In genomic region chr9:72304538-72304937, GRCh38 we compare ENCODE assay signal across 10 cellular contexts.
DNase-seq lines count a peak whose midpoint lies in the region; ATAC-seq, FAIRE-seq and TF ChIP-seq lines count a peak whose summit lies in the region.
"Had no signal": no experiment of that assay in that cellular context is flagged by ENCODE, and none has a peak within 500 bp of the region (broad histone marks: within the 10 kb centered on the region; RNA-seq: fewer than 3 reads in every experiment).

No MANE protein-coding gene starts in this region.

- no peaks in the 10 kb centered on the region for H3K27me3 Mint-ChIP-seq in Calu3 (ENCODE audit: unreplicated experiment)
- H3K27me3 Mint-ChIP-seq in activated CD8-positive, alpha-beta T cell treated with anti-CD3 and anti-CD28 coated beads for 36 hours: peaks cover 2% of the 10 kb centered on the region

- no peak for TF ChIP-seq CTCF in Calu3 (IDR thresholded peaks at IDR 0.05; ENCODE audit: unreplicated experiment)
- TF ChIP-seq CTCF in WI38 (IDR thresholded peaks at IDR 0.05; ENCODE audit: low read depth, low read length): no peak
- TF ChIP-seq CTCF in activated CD8-positive, alpha-beta T cell treated with anti-CD3 and anti-CD28 coated beads for 36 hours (IDR thresholded peaks at IDR 0.05): no peak

- peaks cover 14% of the 10 kb centered on the region for H3K36me3 Mint-ChIP-seq in Calu3 (ENCODE audit: insufficient read depth, unreplicated experiment)
- no peaks in the 10 kb centered on the region for H3K36me3 Mint-ChIP-seq in activated CD8-positive, alpha-beta T cell treated with anti-CD3 and anti-CD28 coated beads for 36 hours (ENCODE audit: low read depth)

- CTCF ChIA-PET in Calu3 (lab: Charles Lee): interaction anchor here (0.8 to 1.4 kb wide), 3 partner anchors 10 to 139 kb away, joined by 3 to 11 read pairs (median 5); no protein-coding TSS in a partner anchor
- CTCF ChIA-PET in activated CD8-positive, alpha-beta T cell treated with anti-CD3 and anti-CD28 coated beads for 36 hours (lab: Charles Lee): interaction anchor here (1.5 kb wide), 1 partner anchor 9 kb away, joined by 3 read pairs; no protein-coding TSS in a partner anchor

- no peak for DNase-seq in Calu3
- peak; percentile 3 for DNase-seq in iris pigment epithelial cell (ENCODE audit: low read depth)
- no peak for DNase-seq in activated CD8-positive, alpha-beta T cell treated with anti-CD3 and anti-CD28 coated beads for 36 hours
- DNase-seq in GM12891 (ENCODE audit: insufficient read length, low spot score): no peak
- DNase-seq: NCI-H446 treated with DMSO at 0.1 percent for 48 hours had no signal

- peak overlapping the region; percentile 54 for H3K4me3 ChIP-seq in WI38 (ENCODE audit: low read depth, low read length)
- H3K4me3 ChIP-seq in skin epidermis: no peak overlapping the region

- TSS peak; percentile 93 for BruUV-seq in Calu3 (replicated peaks; lab: Mats Ljungman, UMichigan)

- H3K27ac ChIP-seq in skin epidermis: peak overlapping the region in 20 of 21 experiments; percentile 48 to 89 (median 77)

- H3K4me1 Mint-ChIP-seq in Calu3 (ENCODE audit: low read depth, unreplicated experiment): peaks cover 11% of the 10 kb centered on the region
- peaks cover 7% of the 10 kb centered on the region for H3K4me1 Mint-ChIP-seq in activated CD8-positive, alpha-beta T cell treated with anti-CD3 and anti-CD28 coated beads for 36 hours (ENCODE audit: low read depth)

- H3K27ac Mint-ChIP-seq in Calu3 (ENCODE audit: unreplicated experiment): peak overlapping the region; percentile 78
- H3K27ac Mint-ChIP-seq in activated CD8-positive, alpha-beta T cell treated with anti-CD3 and anti-CD28 coated beads for 36 hours: no peak overlapping the region
- H3K27ac Mint-ChIP-seq: activated T-helper 2 cell treated with anti-CD3 and anti-CD28 coated beads, Interferon-gamma antibody, Interleukin-2, Interleukin-4, amounts not matched to agents 10 μg/mL and 5 μg/mL and 100 μg/mL, durations not matched to agents 14 hours and 24 hours and 36 hours had no signal

- peak overlapping the region; percentile 69 for H3K4me3 Mint-ChIP-seq in Calu3 (ENCODE audit: low read depth, unreplicated experiment)
- no peak overlapping the region for H3K4me3 Mint-ChIP-seq in activated CD8-positive, alpha-beta T cell treated with anti-CD3 and anti-CD28 coated beads for 36 hours

- TF ChIP-seq POLR2A in GM12891 (IDR thresholded peaks at IDR 0.05; ENCODE audit: low read depth, low read length): no peak

- intact Hi-C loops in Calu3 (cut with micrococcal nuclease; ENCODE audit: unreplicated experiment): no loop called here
- intact Hi-C loops in activated CD8-positive, alpha-beta T cell treated with anti-CD3 and anti-CD28 coated beads for 36 hours (cut with micrococcal nuclease): no loop called here

- POLR2A ChIA-PET in activated CD8-positive, alpha-beta T cell treated with anti-CD3 and anti-CD28 coated beads for 36 hours (lab: Charles Lee): no interaction called here

- no peaks in the 10 kb centered on the region for H3K9me3 Mint-ChIP-seq in Calu3 (ENCODE audit: low read depth, unreplicated experiment)
- no peaks in the 10 kb centered on the region for H3K9me3 Mint-ChIP-seq in activated CD8-positive, alpha-beta T cell treated with anti-CD3 and anti-CD28 coated beads for 36 hours

- no peak for ATAC-seq in HG03354 (IDR thresholded peaks at IDR 0.05; ENCODE audit: poor library complexity, severe bottlenecking, unreplicated experiment)
- no peak for ATAC-seq in activated CD8-positive, alpha-beta T cell treated with anti-CD3 and anti-CD28 coated beads for 36 hours
- no peak for ATAC-seq in GM19397 (IDR thresholded peaks at IDR 0.05; ENCODE audit: unreplicated experiment)

- no peak for FAIRE-seq in GM12891 (lab: Jason Lieb, UNC)

TF ChIP-seq in GM12891, 5 proteins besides CTCF, POLR2A, EP300 and RAD21:
- TF ChIP-seq TAF1 (IDR thresholded peaks at IDR 0.05; ENCODE audit: low read depth, low read length) (no peak), PAX5 (IDR thresholded peaks at IDR 0.05; ENCODE audit: insufficient read depth, low read length, severe bottlenecking) (no peak), POLR2AphosphoS5 (IDR thresholded peaks at IDR 0.05; ENCODE audit: low read depth, low read length) (no peak), POU2F2 (IDR thresholded peaks at IDR 0.05; ENCODE audit: low read depth, low read length) (no peak), SPI1 (IDR thresholded peaks at IDR 0.05; ENCODE audit: low read depth, low read length) (no peak)
